In the genomic region with DNA sequence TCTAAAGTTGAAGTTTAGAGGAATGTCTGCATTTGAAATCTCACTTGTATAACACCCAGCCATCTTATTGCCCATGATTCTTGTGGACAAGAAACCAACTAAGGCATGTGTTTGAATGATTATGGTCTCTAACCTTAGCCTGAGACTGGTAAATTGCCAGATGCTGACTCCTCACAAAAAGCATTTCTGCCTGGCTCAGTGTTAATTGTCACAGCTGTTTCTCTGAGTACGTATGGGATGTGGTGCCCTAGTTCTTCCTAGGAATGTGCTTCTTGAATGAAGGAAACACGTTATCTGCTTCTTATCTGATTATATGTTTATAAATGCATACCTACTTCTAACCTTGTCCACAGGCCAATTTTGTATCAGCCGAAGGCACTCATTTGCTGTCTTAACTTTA, we compare ENCODE assay signal across 14 cellular contexts.
DNase-seq lines count a peak whose midpoint lies in the region; ATAC-seq lines count a peak whose summit lies in the region.
"Had no signal": no experiment of that assay in that cellular context is flagged by ENCODE, and none has a peak within 500 bp of the region (broad histone marks: within the 10 kb centered on the region; RNA-seq: fewer than 3 reads in every experiment).

No MANE protein-coding gene starts in this region.

- DNase-seq in EL (peak; percentile 76), NCI-H69 (lab: John Stamatoyannopoulos, UW) (peak; percentile 15), fibroblast of peridontal ligament (ENCODE audit: extremely low read depth) (peak; percentile 78), renal cortical epithelial cell (ENCODE audit: low read depth) (peak; percentile 42), NCI-H1694 (lab: John Stamatoyannopoulos, UW) (no peak)
- DNase-seq: activated B cell treated with CpG ODN at 0.5 μM for 24 hours; activated naive CD4-positive, alpha-beta T cell; endodermal cell; NCI-H510A; PC-3; psoas muscle; testis had no signal

- ATAC-seq in HG03439 (IDR thresholded peaks at IDR 0.05; ENCODE audit: unreplicated experiment) = no peak
- ATAC-seq in GM21381 (IDR thresholded peaks at IDR 0.05; ENCODE audit: unreplicated experiment) = no peak
- ATAC-seq: PC-3, psoas muscle had no signal
